Comparison of ENCODE assay signal across 24 cellular contexts in genomic region chr2:167833294-167833693, GRCh38.
A peak's percentile ranks its signal among the peaks of the same experiment; 100 is the strongest.
DNase-seq lines count a peak whose midpoint lies in the region; ATAC-seq and FAIRE-seq lines count a peak whose summit lies in the region.
"Had no signal": no experiment of that assay in that cellular context is flagged by ENCODE, and none has a peak within 500 bp of the region (broad histone marks: within the 10 kb centered on the region; RNA-seq: fewer than 3 reads in every experiment).

No MANE protein-coding gene starts in this region.

- peak; percentile 17 for FAIRE-seq in RCC 7860 (lab: Jason Lieb, UNC)
- FAIRE-seq: G401.6, GM12892 had no signal

- no peaks in the 10 kb centered on the region for H3K36me3 Mint-ChIP-seq in T-helper 17 cell (ENCODE audit: low read depth)
- H3K36me3 Mint-ChIP-seq: CD4-positive, alpha-beta memory T cell; IgD-negative memory B cell had no signal

- no peak overlapping the region for H3K9ac ChIP-seq in endocrine pancreas (ENCODE audit: control insufficient read depth, insufficient read depth, low read length)
- H3K9ac ChIP-seq: BLaER1 treated with 17β-estradiol and CSF1 and Interleukin-3, amounts not matched to agents 10 nM and 100 nM had no signal

- H3K27ac Mint-ChIP-seq in T-helper 17 cell, result no peak overlapping the region
- H3K27ac Mint-ChIP-seq: CD4-positive, alpha-beta memory T cell; IgD-negative memory B cell had no signal

- in situ Hi-C loops in KBM-7 (cut with MboI; ENCODE audit: low pct_unique_long_range_greater_than_20kb, low sequenced_read_pairs), result no loop called here

- H3K27me3 Mint-ChIP-seq in T-helper 17 cell, result peaks cover 18% of the 10 kb centered on the region

- ATAC-seq in GM21825 (IDR thresholded peaks at IDR 0.05; ENCODE audit: unreplicated experiment) (no peak), T-helper 17 cell (no peak)
- ATAC-seq: HCT116, Right ventricle myocardium inferior had no signal

- peaks cover 11% of the 10 kb centered on the region for H3K4me1 ChIP-seq in endocrine pancreas (ENCODE audit: control insufficient read depth, insufficient read depth, low read length)
- H3K4me1 ChIP-seq: BLaER1 treated with 17β-estradiol and CSF1 and Interleukin-3, amounts not matched to agents 10 nM and 100 nM; SJSA1 had no signal

- no peak overlapping the region for H3K4me3 Mint-ChIP-seq in T-helper 17 cell
- H3K4me3 Mint-ChIP-seq: CD4-positive, alpha-beta memory T cell had no signal

- H3K9me3 ChIP-seq in endocrine pancreas (ENCODE audit: control insufficient read depth, low read length) (no peaks in the 10 kb centered on the region), T-helper 17 cell (ENCODE audit: control insufficient read depth, low read length, poor library complexity, severe bottlenecking) (no peaks in the 10 kb centered on the region)
- H3K9me3 ChIP-seq: BLaER1 treated with 17β-estradiol and CSF1 and Interleukin-3, amounts not matched to agents 10 nM and 100 nM; SJSA1 had no signal

- H3K36me3 ChIP-seq in endocrine pancreas (ENCODE audit: control insufficient read depth, insufficient read depth, low read length), result no peaks in the 10 kb centered on the region
- H3K36me3 ChIP-seq: BLaER1 treated with 17β-estradiol and CSF1 and Interleukin-3, amounts not matched to agents 10 nM and 100 nM; SJSA1 had no signal

- peak overlapping the region; percentile 80 for H3K4me3 ChIP-seq in endocrine pancreas (ENCODE audit: control insufficient read depth, insufficient read depth, low read length)
- H3K4me3 ChIP-seq: BLaER1 treated with 17β-estradiol and CSF1 and Interleukin-3, amounts not matched to agents 10 nM and 100 nM; SJSA1 had no signal

- H3K4me1 Mint-ChIP-seq in T-helper 17 cell, result no peaks in the 10 kb centered on the region
- H3K4me1 Mint-ChIP-seq: CD4-positive, alpha-beta memory T cell had no signal

- peak; percentile 42 for DNase-seq in RCC 7860 (ENCODE audit: low spot score)
- DNase-seq in kidney tubule cell (ENCODE audit: low spot score), result peak; percentile 78
- no peak for DNase-seq in KBM-7
- no peak for DNase-seq in T-helper 17 cell
- no peak for DNase-seq in activated CD8-positive, alpha-beta memory T cell treated with anti-CD3 and anti-CD28 coated beads for 24 hours
- DNase-seq: CD4-positive, alpha-beta memory T cell; DMS153; GOT3; Karpas-422; MV-4-11; NCI-H1105 treated with DMSO at 0.1 percent for 48 hours; NCI-H2029 treated with DMSO at 0.1 percent for 48 hours; NCI-H345; NCI-H774; NK-92 treated with Interleukin-12 subunit alpha and Interleukin-12 subunit beta, amount 100 ng/mL, for 24 hours had no signal

- no peaks in the 10 kb centered on the region for H3K27me3 ChIP-seq in endocrine pancreas (ENCODE audit: control insufficient read depth, insufficient read depth, low read length)
- H3K27me3 ChIP-seq: BLaER1 treated with 17β-estradiol and CSF1 and Interleukin-3, amounts not matched to agents 10 nM and 100 nM; SJSA1 had no signal

Comparison
In these comparisons a context has a peak if more than half of its experiments do, and no peak if none do; other contexts are left out.
1. DNase-seq: peak in RCC 7860 (single experiment) and kidney tubule cell (single experiment); none in KBM-7 (single experiment), T-helper 17 cell (0 of 3) and activated CD8-positive, alpha-beta memory T cell treated with anti-CD3 and anti-CD28 coated beads for 24 hours (single experiment).